In the genomic region with DNA sequence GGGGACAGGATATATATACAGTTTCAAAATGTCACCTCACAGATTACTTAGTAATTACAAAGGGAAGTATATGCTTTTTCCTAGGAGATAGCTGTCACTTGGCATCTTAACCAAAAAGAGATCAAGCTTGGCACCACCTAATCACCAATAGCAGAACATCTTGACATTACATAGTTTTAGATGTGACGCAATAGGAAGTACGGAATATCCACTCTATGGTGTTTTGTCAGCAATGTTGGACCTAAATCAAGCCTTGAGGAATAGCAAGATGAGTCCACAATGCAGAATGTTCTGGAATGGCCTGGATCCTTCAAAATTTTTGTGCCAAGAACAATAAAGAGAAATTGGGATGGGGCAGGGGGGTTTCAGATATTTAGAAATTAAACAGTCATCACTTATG, we compare ENCODE assay signal across 8 cellular contexts.
"Had no signal": no experiment of that assay in that cellular context is flagged by ENCODE, and none has a peak within 500 bp of the region (broad histone marks: within the 10 kb centered on the region; RNA-seq: fewer than 3 reads in every experiment).

No MANE protein-coding gene starts in this region.

- ATAC-seq: GM12878 had no signal

- DNase-seq: GDM1, GF-D8 had no signal

- H3K4me3 ChIP-seq: GM12878 had no signal

- FAIRE-seq: G401.6, GM12878, GM12891, GM12892, GM18507, GM19239 had no signal
